In genomic region chr11:115921986-115922385, GRCh38 we compare ENCODE assay signal across 20 cellular contexts.
"Had no signal": no experiment of that assay in that cellular context is flagged by ENCODE, and none has a peak within 500 bp of the region (broad histone marks: within the 10 kb centered on the region; RNA-seq: fewer than 3 reads in every experiment).

No MANE protein-coding gene starts in this region.

- ATAC-seq: activated T-cell treated with anti-CD3 and anti-CD28 coated beads, Interleukin-2, amount 50 U/mL, for 4 hours; activated T-helper 17 cell treated with anti-CD3 and anti-CD28 coated beads, Interleukin-2, amount 50 U/mL, for 72 hours had no signal

- H3K4me1 Mint-ChIP-seq: activated naive CD4-positive, alpha-beta T cell treated with anti-CD3 and anti-CD28 coated beads, Interleukin-2, amount 10 ng/mL, durations not matched to agents 7 days and 5 days had no signal

- DNase-seq: activated CD4-positive, alpha-beta memory T cell treated with anti-CD3 and anti-CD28 coated beads for 36 hours; activated CD4-positive, alpha-beta T cell treated with anti-CD3 and anti-CD28 coated beads, Interleukin-2, amount 10 ng/mL, durations not matched to agents 7 days and 5 days; activated CD4-positive, CD25-positive, alpha-beta regulatory T cell; activated CD8-positive, alpha-beta memory T cell treated with anti-CD3 and anti-CD28 coated beads for 24 hours; activated gamma-delta T cell treated with Interleukin-2 at 50 U/mL for 16 hours; activated naive CD4-positive, alpha-beta T cell treated with anti-CD3 and anti-CD28 coated beads, Interleukin-2, amount 10 ng/mL, durations not matched to agents 7 days and 5 days; activated naive CD8-positive, alpha-beta T cell treated with anti-CD3 and anti-CD28 coated beads for 36 hours; activated T-cell treated with anti-CD3 and anti-CD28 coated beads, Interleukin-2, amount 50 U/mL, for 4 hours; brain microvascular endothelial cell; KG1; MV-4-11; NCI-H1105; NCI-H1436; NCI-H1694 treated with DMSO at 0.1 percent for 48 hours; NCI-H2029 treated with DMSO at 0.1 percent for 48 hours; PC-9; SHP77 treated with DMSO at 0.1 percent for 48 hours had no signal

- H3K27ac Mint-ChIP-seq: activated CD4-positive, alpha-beta memory T cell treated with anti-CD3 and anti-CD28 coated beads for 36 hours; activated CD4-positive, alpha-beta T cell treated with anti-CD3 and anti-CD28 coated beads, Interleukin-2, amount 10 ng/mL, durations not matched to agents 7 days and 5 days; activated naive CD4-positive, alpha-beta T cell treated with anti-CD3 and anti-CD28 coated beads, Interleukin-2, amount 10 ng/mL, durations not matched to agents 7 days and 5 days; activated naive CD8-positive, alpha-beta T cell treated with anti-CD3 and anti-CD28 coated beads for 36 hours; activated T-helper 17 cell treated with anti-CD3 and anti-CD28 coated beads, Interleukin-2, amount 50 U/mL, for 72 hours; T-helper 1 cell treated with Interleukin-12 subunit alpha and Interleukin-12 subunit beta and Interleukin-4 antibody, amounts not matched to agents 30 μg/mL and 1 μg/mL, for 36 hours had no signal

- H3K27me3 Mint-ChIP-seq: activated CD4-positive, alpha-beta T cell treated with anti-CD3 and anti-CD28 coated beads, Interleukin-2, amount 10 ng/mL, durations not matched to agents 7 days and 5 days; activated naive CD4-positive, alpha-beta T cell treated with anti-CD3 and anti-CD28 coated beads, Interleukin-2, amount 10 ng/mL, durations not matched to agents 7 days and 5 days; activated T-helper 17 cell treated with anti-CD3 and anti-CD28 coated beads, Interleukin-2, amount 50 U/mL, for 72 hours had no signal

- H3K4me3 ChIP-seq: cardiac muscle cell, PC-9 had no signal

- H3K36me3 Mint-ChIP-seq: activated CD4-positive, alpha-beta memory T cell treated with anti-CD3 and anti-CD28 coated beads for 36 hours; activated naive CD4-positive, alpha-beta T cell treated with anti-CD3 and anti-CD28 coated beads, Interleukin-2, amount 10 ng/mL, durations not matched to agents 7 days and 5 days had no signal

- H3K4me3 Mint-ChIP-seq: activated CD4-positive, alpha-beta memory T cell treated with anti-CD3 and anti-CD28 coated beads for 36 hours; activated CD4-positive, alpha-beta T cell treated with anti-CD3 and anti-CD28 coated beads, Interleukin-2, amount 10 ng/mL, durations not matched to agents 7 days and 5 days; activated naive CD4-positive, alpha-beta T cell treated with anti-CD3 and anti-CD28 coated beads, Interleukin-2, amount 10 ng/mL, durations not matched to agents 7 days and 5 days; activated naive CD8-positive, alpha-beta T cell treated with anti-CD3 and anti-CD28 coated beads for 36 hours; activated T-cell treated with anti-CD3 and anti-CD28 coated beads, Interleukin-2, amount 50 U/mL, for 4 hours; activated T-helper 17 cell treated with anti-CD3 and anti-CD28 coated beads, Interleukin-2, amount 50 U/mL, for 72 hours; T-helper 1 cell treated with Interleukin-12 subunit alpha and Interleukin-12 subunit beta and Interleukin-4 antibody, amounts not matched to agents 30 μg/mL and 1 μg/mL, for 36 hours had no signal
